11 cellular contexts compared by ENCODE assay signal in genomic region chr3:53250881-53251605, GRCh38. TPM values are rescaled to one million over a fixed set of nuclear protein-coding genes. Genes with fewer than 3 reads are reported as not detected.
DNase-seq lines count a peak whose midpoint lies in the region; ATAC-seq, FAIRE-seq and TF ChIP-seq lines count a peak whose summit lies in the region.
"Had no signal": no experiment of that assay in that cellular context is flagged by ENCODE, and none has a peak within 500 bp of the region (broad histone marks: within the 10 kb centered on the region; RNA-seq: fewer than 3 reads in every experiment).

No MANE protein-coding gene starts in this region.

- H3K36me3 ChIP-seq in HCT116 (ENCODE audit: control insufficient read depth in 1 of 2, insufficient read depth in 2 of 2, low read length in 2 of 2) (peaks cover 2 to 30% of the 10 kb centered on the region in 2 experiments; a peak in 1 of 4 replicates), astrocyte (ENCODE audit: insufficient read depth, low read length) (peaks cover 6% of the 10 kb centered on the region), lung (ENCODE audit: control insufficient read depth in 2 of 2, insufficient read depth in 2 of 2, low read length in 2 of 2) (peaks cover 0 to 5% of the 10 kb centered on the region in 2 donors)

- no peak overlapping the region for H3K27ac Mint-ChIP-seq in astrocyte (ENCODE audit: unreplicated experiment)

- peaks cover 35% of the 10 kb centered on the region for H4K20me1 ChIP-seq in HCT116 (ENCODE audit: insufficient read depth)
- peaks cover 93% of the 10 kb centered on the region for H4K20me1 ChIP-seq in astrocyte (ENCODE audit: insufficient read depth, low read length)

- no peak for FAIRE-seq in astrocyte (lab: Jason Lieb, UNC)
- FAIRE-seq: HTR-8/SVneo had no signal

- H3K9ac ChIP-seq in HCT116 (ENCODE audit: low read length) (peak overlapping the region; percentile 14; the same call in 1 of the 2 replicates), astrocyte (ENCODE audit: low read length) (no peak overlapping the region)

- BruUV-seq in HCT116 (replicated peaks; lab: Mats Ljungman, UMichigan): no TSS peak

- H3K79me2 ChIP-seq in HCT116 (ENCODE audit: insufficient read depth, low read length) (peaks cover 97% of the 10 kb centered on the region), astrocyte (ENCODE audit: insufficient read depth, low read length) (peaks cover 98% of the 10 kb centered on the region)

- ATAC-seq in HCT116 (no peak), lung (ENCODE audit: insufficient read depth, low FRiP score) (no peak), HG03039 (IDR thresholded peaks at IDR 0.05; ENCODE audit: unreplicated experiment) (no peak), GM21367 (IDR thresholded peaks at IDR 0.05; ENCODE audit: unreplicated experiment) (no peak), HG03354 (IDR thresholded peaks at IDR 0.05; ENCODE audit: poor library complexity, severe bottlenecking, unreplicated experiment) (no peak)

- TF ChIP-seq CTCF in AG04450 (IDR thresholded peaks at IDR 0.05; ENCODE audit: low read depth, low read length): no peak
- no peak for TF ChIP-seq CTCF in HCT116 (IDR thresholded peaks at IDR 0.05 in 2 of 3, conservative IDR thresholded peaks at IDR 0.05 in 1 of 3; ENCODE audit: borderline replicate concordance in 1 of 3, insufficient read depth in 1 of 3, low read depth in 2 of 3, low read length in 2 of 3)
- no peak for TF ChIP-seq CTCF in astrocyte (IDR thresholded peaks at IDR 0.05; ENCODE audit: insufficient read depth, low read depth, low read length)
- no peak for TF ChIP-seq CTCF in lung (IDR thresholded peaks at IDR 0.05; ENCODE audit: control extremely low read depth, extremely low read depth)

- 81% methylated on average over 4 of the region's 4 CpGs for WGBS in lung, 2 donors

- H3K4me3 ChIP-seq in AG04450 (ENCODE audit: low read depth, low read length) (0 out of 2 replicates have a peak overlapping the region, but pooled peaks have one; percentile 10), HCT116 (replicated peaks in 1 of 2; ENCODE audit: low read depth in 1 of 2, low read length in 2 of 2) (no peak overlapping the region), astrocyte (ENCODE audit: insufficient read depth, low read depth, low read length) (no peak overlapping the region), lung (no peak overlapping the region)

- POLR2A ChIA-PET in AG04450 (lab: Yijun Ruan, JAX) (no interaction called here), HCT116 (lab: Charles Lee) (interaction anchor here (1.6 kb wide), 1 partner anchor 14 kb away, joined by 4 read pairs; no protein-coding TSS in a partner anchor)

- intact Hi-C loops in HCT116 (cut with micrococcal nuclease): no loop called here

- no peak overlapping the region for H3K4me2 ChIP-seq in HCT116 (ENCODE audit: low read length)
- peak overlapping the region; percentile 13 for H3K4me2 ChIP-seq in astrocyte (ENCODE audit: low read length)

- TF ChIP-seq POLR2A in HCT116 (IDR thresholded peaks at IDR 0.05; ENCODE audit: borderline replicate concordance, extremely low read depth, insufficient read depth, insufficient read length): no peak

- no peak for TF ChIP-seq RAD21 in HCT116 (IDR thresholded peaks at IDR 0.05; ENCODE audit: low read depth)

- RAD21 ChIA-PET in HCT116 (lab: Charles Lee; ENCODE audit: low non-redundant PET in 1 of 2, low total read pairs in 2 of 2, uncharacterized antibody in 2 of 2, unreplicated experiment in 2 of 2): no interaction called here

- no peak overlapping the region for H2AFZ ChIP-seq in HCT116 (ENCODE audit: low read depth, low read length, poor library complexity, severe bottlenecking)
- H2AFZ ChIP-seq in astrocyte (ENCODE audit: low read depth, low read length): no peak overlapping the region

- H3K27me3 ChIP-seq in AG04450 (ENCODE audit: control insufficient read depth, insufficient read depth, low read length) (no peaks in the 10 kb centered on the region), HCT116 (ENCODE audit: insufficient read depth, low read length) (no peaks in the 10 kb centered on the region), astrocyte (ENCODE audit: insufficient read depth, low read length) (no peaks in the 10 kb centered on the region), lung (ENCODE audit: control insufficient read depth, insufficient read depth) (no peaks in the 10 kb centered on the region)

- peaks cover 4% of the 10 kb centered on the region for H3K36me3 Mint-ChIP-seq in astrocyte (ENCODE audit: low read depth, unreplicated experiment)

- H3K9me3 Mint-ChIP-seq in astrocyte (ENCODE audit: unreplicated experiment): no peaks in the 10 kb centered on the region

- DNase-seq in AG04450 (ENCODE audit: low read depth, low spot score): no peak
- no peak for DNase-seq in HCT116 (ENCODE audit: low read depth, low spot score)
- no peak for DNase-seq in astrocyte (ENCODE audit: low read depth)
- no peak for DNase-seq in lung (ENCODE audit: low spot score)
- DNase-seq in A172 (ENCODE audit: low spot score): no peak
- DNase-seq: DMS153, NCI-H226 had no signal

- H3K27ac ChIP-seq in AG04450 (ENCODE audit: low read depth, low read length): no peak overlapping the region
- H3K27ac ChIP-seq in HCT116 (ENCODE audit: low read depth, low read length): no peak overlapping the region; the same call in 1 of the 2 replicates
- H3K27ac ChIP-seq in astrocyte (ENCODE audit: low read depth, low read length): no peak overlapping the region
- peak overlapping the region; percentile 3 to 86 for H3K27ac ChIP-seq in lung (ENCODE audit: low read depth in 1 of 2, low read length in 1 of 2)

- CTCF ChIA-PET in AG04450 (lab: Charles Lee) (no interaction called here), HCT116 (lab: Charles Lee) (no interaction called here)

- peaks cover 5% of the 10 kb centered on the region; the same call in 1 of the 2 replicates for H3K9me3 ChIP-seq in AG04450 (ENCODE audit: control insufficient read depth, insufficient read depth, low read length)
- no peaks in the 10 kb centered on the region for H3K9me3 ChIP-seq in HCT116 (ENCODE audit: control insufficient read depth in 1 of 2, insufficient read depth in 1 of 2, low read depth in 1 of 2, low read length in 2 of 2)
- H3K9me3 ChIP-seq in astrocyte (ENCODE audit: insufficient read depth, low read depth, low read length): no peaks in the 10 kb centered on the region
- no peaks in the 10 kb centered on the region for H3K9me3 ChIP-seq in lung (ENCODE audit: control insufficient read depth in 2 of 2, insufficient read depth in 1 of 2, low read length in 1 of 2)

- H3K4me1 Mint-ChIP-seq in astrocyte (ENCODE audit: low read depth, unreplicated experiment): peaks cover 22% of the 10 kb centered on the region

- H3K4me1 ChIP-seq in HCT116 (ENCODE audit: control insufficient read depth in 1 of 2, insufficient read depth in 2 of 2, low read length in 2 of 2): peaks cover 25 to 69% of the 10 kb centered on the region in 2 experiments
- peaks cover 22% of the 10 kb centered on the region for H3K4me1 ChIP-seq in astrocyte (ENCODE audit: insufficient read depth, low read length)
- H3K4me1 ChIP-seq in lung (ENCODE audit: control insufficient read depth in 2 of 2, insufficient read depth in 2 of 2, low read length in 2 of 2): peaks cover 7 to 18% of the 10 kb centered on the region in 2 donors

- no peaks in the 10 kb centered on the region for H3K27me3 Mint-ChIP-seq in astrocyte (ENCODE audit: low read depth, unreplicated experiment)

- H3K9me2 ChIP-seq in HCT116 (ENCODE audit: insufficient read depth): no peaks in the 10 kb centered on the region

- no peak overlapping the region for H3K4me3 Mint-ChIP-seq in astrocyte (ENCODE audit: unreplicated experiment)

TF ChIP-seq in HCT116, 20 proteins besides CTCF, POLR2A, EP300 and RAD21 (continues in another document):
- no peak for TF ChIP-seq SIN3A (IDR thresholded peaks at IDR 0.05; ENCODE audit: low read depth)
- no peak for TF ChIP-seq ELF1 (IDR thresholded peaks at IDR 0.05; ENCODE audit: borderline replicate concordance, low read depth)
- no peak for TF ChIP-seq SP1 (IDR thresholded peaks at IDR 0.05; ENCODE audit: low read depth)
- no peak for TF ChIP-seq JUND (IDR thresholded peaks at IDR 0.05)
- no peak for TF ChIP-seq CBX3 (IDR thresholded peaks at IDR 0.05; ENCODE audit: low read depth)
- no peak for TF ChIP-seq CEBPB (IDR thresholded peaks at IDR 0.05; ENCODE audit: low read depth)
- no peak for TF ChIP-seq REST (IDR thresholded peaks at IDR 0.05; ENCODE audit: low read depth)

RNA-seq across cellular contexts. Expression of gene TKT, which starts 4.8 kb away (rescaled TPM):
- polyA plus RNA-seq in AG04450 (2011; rRNA removed): 220 and 319 TPM in 2 replicates
- 238 and 315 TPM in 2 replicates for polyA minus RNA-seq in AG04450 (2011; rRNA and poly(A)+ RNA removed)
- total RNA-seq in HCT116 (2021; ENCODE audit: unreplicated experiment): 634 TPM
- polyA plus RNA-seq in HCT116 (2012): 697 and 731 TPM in 2 replicates
- total RNA-seq in astrocyte: 265 and 318 TPM in 2 replicates
- 100 to 1,000 TPM; 351 to 498 TPM for total RNA-seq in lung
- 100 to 1,000 TPM; 456 TPM for polyA plus RNA-seq in lung
- 406 and 438 TPM in 2 replicates for total RNA-seq in A172 (2014; rRNA removed; shearing (Covaris generic))

Comparison
In these comparisons a context has a peak if more than half of its experiments do, and no peak if none do; other contexts are left out.
1. H3K27ac ChIP-seq: peak in lung (2 of 2); none in AG04450 (single experiment), HCT116 (single experiment) and astrocyte (single experiment).